In genomic region chr14:75174066-75174465, GRCh38 we compare ENCODE assay signal across 12 cellular contexts. TPM values are rescaled to one million over a fixed set of nuclear protein-coding genes. Genes with fewer than 3 reads are reported as not detected.
DNase-seq lines count a peak whose midpoint lies in the region; ATAC-seq and TF ChIP-seq lines count a peak whose summit lies in the region.
"Had no signal": no experiment of that assay in that cellular context is flagged by ENCODE, and none has a peak within 500 bp of the region (broad histone marks: within the 10 kb centered on the region; RNA-seq: fewer than 3 reads in every experiment).

No MANE protein-coding gene starts in this region.

- POLR2A ChIA-PET in activated B cell treated with CpG ODN at 0.5 μM for 24 hours (lab: Charles Lee) = interaction anchor here (0.8 kb wide), 1 partner anchor 122 kb away, joined by 4 read pairs; no protein-coding TSS in a partner anchor
- POLR2A ChIA-PET in GM10248 (lab: Yijun Ruan, JAX) = no interaction called here

- TF ChIP-seq CTCF in activated B cell treated with CpG ODN at 0.5 μM for 24 hours (IDR thresholded peaks at IDR 0.05) = no peak
- no peak for TF ChIP-seq CTCF in fibroblast of villous mesenchyme (IDR thresholded peaks at IDR 0.05; ENCODE audit: insufficient read depth, low read depth, low read length)
- TF ChIP-seq CTCF in GM10248 (IDR thresholded peaks at IDR 0.05; ENCODE audit: control extremely low read depth, extremely low read depth, low read depth, missing control alignments) = no peak

- H3K9me3 Mint-ChIP-seq in activated CD8-positive, alpha-beta memory T cell treated with anti-CD3 and anti-CD28 coated beads, Interleukin-2, amount 10 ng/mL, durations not matched to agents 7 days and 5 days (ENCODE audit: low read depth) = no peaks in the 10 kb centered on the region
- H3K9me3 Mint-ChIP-seq in activated B cell treated with CpG ODN at 0.5 μM for 24 hours = no peaks in the 10 kb centered on the region
- H3K9me3 Mint-ChIP-seq in stimulated activated memory B cell treated with anti-CD40 and anti-IgM and Interleukin-4, amounts not matched to agents 10 μg/mL and 1 μg/mL and 100 μg/mL, for 72 hours = no peaks in the 10 kb centered on the region

- DNase-seq in activated CD8-positive, alpha-beta memory T cell treated with anti-CD3 and anti-CD28 coated beads, Interleukin-2, amount 10 ng/mL, durations not matched to agents 7 days and 5 days = no peak
- no peak for DNase-seq in activated CD8-positive, alpha-beta memory T cell treated with anti-CD3 and anti-CD28 coated beads for 24 hours
- DNase-seq in activated B cell treated with CpG ODN at 0.5 μM for 24 hours (no peak), fibroblast of villous mesenchyme (ENCODE audit: low read depth) (no peak), GM10248 (ENCODE audit: extremely low spot score) (no peak), NCI-H82 treated with DMSO at 0.1 percent for 48 hours (lab: John Stamatoyannopoulos, UW; ENCODE audit: unreplicated experiment) (no peak), pons (ENCODE audit: low spot score) (no peak)
- DNase-seq: esophagus squamous epithelium, NCI-H526 had no signal

- H3K27me3 Mint-ChIP-seq in activated CD8-positive, alpha-beta memory T cell treated with anti-CD3 and anti-CD28 coated beads, Interleukin-2, amount 10 ng/mL, durations not matched to agents 7 days and 5 days = peaks cover 1% of the 10 kb centered on the region
- no peaks in the 10 kb centered on the region for H3K27me3 Mint-ChIP-seq in activated B cell treated with CpG ODN at 0.5 μM for 24 hours
- no peaks in the 10 kb centered on the region for H3K27me3 Mint-ChIP-seq in stimulated activated memory B cell treated with anti-CD40 and anti-IgM and Interleukin-4, amounts not matched to agents 10 μg/mL and 1 μg/mL and 100 μg/mL, for 72 hours

- peak overlapping the region; percentile 65 for H3K27ac Mint-ChIP-seq in activated CD8-positive, alpha-beta memory T cell treated with anti-CD3 and anti-CD28 coated beads, Interleukin-2, amount 10 ng/mL, durations not matched to agents 7 days and 5 days
- H3K27ac Mint-ChIP-seq in activated B cell treated with CpG ODN at 0.5 μM for 24 hours = peak overlapping the region; percentile 61
- H3K27ac Mint-ChIP-seq in stimulated activated memory B cell treated with anti-CD40 and anti-IgM and Interleukin-4, amounts not matched to agents 10 μg/mL and 1 μg/mL and 100 μg/mL, for 72 hours = peak overlapping the region; percentile 98

- H3K4me3 Mint-ChIP-seq in activated CD8-positive, alpha-beta memory T cell treated with anti-CD3 and anti-CD28 coated beads, Interleukin-2, amount 10 ng/mL, durations not matched to agents 7 days and 5 days = peak overlapping the region; percentile 32
- no peak overlapping the region for H3K4me3 Mint-ChIP-seq in activated B cell treated with CpG ODN at 0.5 μM for 24 hours
- no peak overlapping the region for H3K4me3 Mint-ChIP-seq in stimulated activated memory B cell treated with anti-CD40 and anti-IgM and Interleukin-4, amounts not matched to agents 10 μg/mL and 1 μg/mL and 100 μg/mL, for 72 hours

- intact Hi-C loops in activated B cell treated with CpG ODN at 0.5 μM for 24 hours (cut with micrococcal nuclease) = no loop called here

- H3K36me3 Mint-ChIP-seq in activated CD8-positive, alpha-beta memory T cell treated with anti-CD3 and anti-CD28 coated beads, Interleukin-2, amount 10 ng/mL, durations not matched to agents 7 days and 5 days = peaks cover 13% of the 10 kb centered on the region
- H3K36me3 Mint-ChIP-seq in activated B cell treated with CpG ODN at 0.5 μM for 24 hours (ENCODE audit: low read depth) = peaks cover 8% of the 10 kb centered on the region
- peaks cover 6% of the 10 kb centered on the region for H3K36me3 Mint-ChIP-seq in stimulated activated memory B cell treated with anti-CD40 and anti-IgM and Interleukin-4, amounts not matched to agents 10 μg/mL and 1 μg/mL and 100 μg/mL, for 72 hours

- ATAC-seq in activated CD8-positive, alpha-beta memory T cell treated with anti-CD3 and anti-CD28 coated beads, Interleukin-2, amount 10 ng/mL, durations not matched to agents 7 days and 5 days = no peak
- no peak for ATAC-seq in activated B cell treated with CpG ODN at 0.5 μM for 24 hours (ENCODE audit: low read depth)
- ATAC-seq in stimulated activated memory B cell treated with anti-CD40 and anti-IgM and Interleukin-4, amounts not matched to agents 10 μg/mL and 1 μg/mL and 100 μg/mL, for 72 hours = no peak
- ATAC-seq: left lobe of liver, sciatic nerve had no signal

- H3K4me1 Mint-ChIP-seq in activated CD8-positive, alpha-beta memory T cell treated with anti-CD3 and anti-CD28 coated beads, Interleukin-2, amount 10 ng/mL, durations not matched to agents 7 days and 5 days = peaks cover 48% of the 10 kb centered on the region
- peaks cover 43% of the 10 kb centered on the region for H3K4me1 Mint-ChIP-seq in activated B cell treated with CpG ODN at 0.5 μM for 24 hours
- peaks cover 53% of the 10 kb centered on the region for H3K4me1 Mint-ChIP-seq in stimulated activated memory B cell treated with anti-CD40 and anti-IgM and Interleukin-4, amounts not matched to agents 10 μg/mL and 1 μg/mL and 100 μg/mL, for 72 hours

- CTCF ChIA-PET in activated CD8-positive, alpha-beta memory T cell treated with anti-CD3 and anti-CD28 coated beads, Interleukin-2, amount 10 ng/mL, durations not matched to agents 7 days and 5 days (lab: Charles Lee) = interaction anchor here (0.8 kb wide), 1 partner anchor 47 kb away, joined by 3 read pairs; the partner anchor contains the start of gene NEK9
- CTCF ChIA-PET in activated B cell treated with CpG ODN at 0.5 μM for 24 hours (lab: Charles Lee) = interaction anchor here (1.5 kb wide), 1 partner anchor 121 kb away, joined by 3 read pairs; no protein-coding TSS in a partner anchor
- CTCF ChIA-PET in GM10248 (lab: Yijun Ruan, JAX) = interaction anchor here (1.8 kb wide), 1 partner anchor 21 kb away, joined by 5 read pairs; no protein-coding TSS in a partner anchor

- peak overlapping the region; percentile 97 for H3K4me3 ChIP-seq in fibroblast of villous mesenchyme (ENCODE audit: low read depth, low read length)

RNA-seq across cellular contexts. Expression of gene TMED10, which starts 2.3 kb away (rescaled TPM):
- total RNA-seq in activated CD8-positive, alpha-beta memory T cell treated with anti-CD3 and anti-CD28 coated beads, Interleukin-2, amount 10 ng/mL, durations not matched to agents 7 days and 5 days = 100 to 1,000 TPM; 129 to 166 TPM
- total RNA-seq in activated B cell treated with CpG ODN at 0.5 μM for 24 hours (124 and 130 TPM in 2 replicates), fibroblast of villous mesenchyme (215 and 279 TPM in 2 replicates)

RNA-seq across cellular contexts. Expression of gene NEK9, which starts 47.2 kb away (rescaled TPM):
- 10 to 100 TPM; 83.0 to 86.4 TPM for total RNA-seq in activated CD8-positive, alpha-beta memory T cell treated with anti-CD3 and anti-CD28 coated beads, Interleukin-2, amount 10 ng/mL, durations not matched to agents 7 days and 5 days
- total RNA-seq in activated B cell treated with CpG ODN at 0.5 μM for 24 hours (96.1 and 97.7 TPM in 2 replicates), fibroblast of villous mesenchyme (32.0 and 39.3 TPM in 2 replicates)
